17 cellular contexts compared by ENCODE assay signal in genomic region chr6:32830936-32831335, GRCh38. TPM values are rescaled to one million over a fixed set of nuclear protein-coding genes. Genes with fewer than 3 reads are reported as not detected.
"Had no signal": no experiment of that assay in that cellular context is flagged by ENCODE, and none has a peak within 500 bp of the region (broad histone marks: within the 10 kb centered on the region; RNA-seq: fewer than 3 reads in every experiment).

No MANE protein-coding gene starts in this region.

- H3K4me3 Mint-ChIP-seq: activated CD4-positive, alpha-beta memory T cell treated with anti-CD3 and anti-CD28 coated beads, Interleukin-2, amount 10 ng/mL, durations not matched to agents 7 days and 5 days; activated T-helper 17 cell treated with anti-CD3 and anti-CD28 coated beads, Interleukin-2, amount 50 U/mL, for 72 hours had no signal

- H3K27me3 Mint-ChIP-seq: activated CD4-positive, alpha-beta memory T cell treated with anti-CD3 and anti-CD28 coated beads, Interleukin-2, amount 10 ng/mL, durations not matched to agents 7 days and 5 days; activated T-helper 17 cell treated with anti-CD3 and anti-CD28 coated beads, Interleukin-2, amount 50 U/mL, for 72 hours had no signal

- H3K27ac Mint-ChIP-seq: activated CD4-positive, alpha-beta memory T cell treated with anti-CD3 and anti-CD28 coated beads, Interleukin-2, amount 10 ng/mL, durations not matched to agents 7 days and 5 days had no signal

- H3K27ac ChIP-seq: brain microvascular endothelial cell, foreskin keratinocyte, right lobe of liver, thoracic aorta had no signal

- H3K27me3 ChIP-seq: brain microvascular endothelial cell, foreskin keratinocyte, right lobe of liver had no signal

- DNase-seq: activated CD4-positive, alpha-beta memory T cell treated with anti-CD3 and anti-CD28 coated beads, Interleukin-2, amount 10 ng/mL, durations not matched to agents 7 days and 5 days; activated CD8-positive, alpha-beta memory T cell treated with anti-CD3 and anti-CD28 coated beads, Interleukin-2, amount 50 U/mL, for 4 hours; activated naive CD4-positive, alpha-beta T cell treated with Interleukin-2 at 50 U/mL for 16 hours; anterior cingulate cortex; brain microvascular endothelial cell; effector CD8-positive, alpha-beta T cell; foreskin keratinocyte; kidney glomerular epithelial cell; left ventricle myocardium superior; mesenchymal stem cell; right lobe of liver; SIG-M5 had no signal

- H3K4me1 ChIP-seq: foreskin keratinocyte, right lobe of liver had no signal

- H3K4me2 ChIP-seq: smooth muscle cell had no signal

- H3K4me3 ChIP-seq: right lobe of liver, smooth muscle cell, thoracic aorta had no signal

- H3K9me3 ChIP-seq: right lobe of liver, thoracic aorta had no signal

- H3K9me3 Mint-ChIP-seq: activated CD4-positive, alpha-beta memory T cell treated with anti-CD3 and anti-CD28 coated beads, Interleukin-2, amount 10 ng/mL, durations not matched to agents 7 days and 5 days; activated T-helper 17 cell treated with anti-CD3 and anti-CD28 coated beads, Interleukin-2, amount 50 U/mL, for 72 hours had no signal

RNA-seq across cellular contexts. Expression of gene PSMB8, which starts 12.9 kb away (rescaled TPM):
- polyA plus RNA-seq: neural cell had no signal

RNA-seq across cellular contexts. Expression of gene HLA-DOB, which starts 14.1 kb away (rescaled TPM):
- total RNA-seq: pulmonary artery endothelial cell had no signal
- polyA plus RNA-seq: neural cell, smooth muscle cell had no signal

RNA-seq across cellular contexts. Expression of gene TAP1, which starts 22.6 kb away (rescaled TPM):
- polyA plus RNA-seq: neural cell had no signal

RNA-seq across cellular contexts. Expression of gene PSMB9, which starts 23.1 kb away (rescaled TPM):
- total RNA-seq: smooth muscle cell had no signal
- polyA plus RNA-seq: neural cell had no signal
